2 cellular contexts compared by ENCODE assay signal in genomic region chr22:36470162-36470993, GRCh38.
TF ChIP-seq lines count a peak whose summit lies in the region.

No MANE protein-coding gene starts in this region.

TF ChIP-seq in GM12891, 5 proteins besides CTCF, POLR2A, EP300 and RAD21 (continued from another document):
- TF ChIP-seq TAF1 (IDR thresholded peaks at IDR 0.05; ENCODE audit: low read depth, low read length) (no peak), POU2F2 (IDR thresholded peaks at IDR 0.05; ENCODE audit: low read depth, low read length) (peak; percentile 43; the same call in 1 of the 2 replicates), PAX5 (IDR thresholded peaks at IDR 0.05; ENCODE audit: insufficient read depth, low read length, severe bottlenecking) (no peak), POLR2AphosphoS5 (IDR thresholded peaks at IDR 0.05; ENCODE audit: low read depth, low read length) (0 out of 2 replicates have a peak, but pooled peaks have one; percentile 35)
TF ChIP-seq in GM12891: peak in this region for 2.

TF ChIP-seq in K562, 482 proteins besides CTCF, POLR2A, EP300 and RAD21 (continued from another document and continues in another):
- peak; percentile 79; the same call in 1 of the 2 replicates for TF ChIP-seq ARID2 (IDR thresholded peaks at IDR 0.05)
- TF ChIP-seq ZNF589 (CRISPR knock-in tag; IDR thresholded peaks at IDR 0.05; ENCODE audit: low read depth) = no peak
- no peak for TF ChIP-seq TFE3 (CRISPR knock-in tag; IDR thresholded peaks at IDR 0.05)
- no peak for TF ChIP-seq TFAM (CRISPR knock-in tag; conservative IDR thresholded peaks at IDR 0.05)
- TF ChIP-seq E2F6 (IDR thresholded peaks at IDR 0.05; ENCODE audit: borderline replicate concordance in 1 of 2, extremely low read depth in 1 of 2, insufficient read depth in 1 of 2, insufficient read length in 1 of 2, low read depth in 1 of 2, low read length in 1 of 2, poor library complexity in 1 of 2, severe bottlenecking in 1 of 2) = no peak
- no peak for TF ChIP-seq FOXJ2 (tag; IDR thresholded peaks at IDR 0.05)
- TF ChIP-seq SUPT5H (IDR thresholded peaks at IDR 0.05) = peak; percentile 5; the same call in 1 of the 2 replicates
- TF ChIP-seq RERE (CRISPR knock-in tag; IDR thresholded peaks at IDR 0.05; ENCODE audit: borderline replicate concordance) = no peak
- no peak for TF ChIP-seq SMARCE1 (IDR thresholded peaks at IDR 0.05)
- TF ChIP-seq GABPB1 (CRISPR knock-in tag; IDR thresholded peaks at IDR 0.05) = no peak
- no peak for TF ChIP-seq EHMT2 (IDR thresholded peaks at IDR 0.05)
- no peak for TF ChIP-seq PHB2 (IDR thresholded peaks at IDR 0.05; ENCODE audit: low read depth)
- no peak for TF ChIP-seq GATA2 (CRISPR knock-in tag; IDR thresholded peaks at IDR 0.05)
- no peak for TF ChIP-seq TARDBP (IDR thresholded peaks at IDR 0.05)
- TF ChIP-seq ETS1 (conservative IDR thresholded peaks at IDR 0.05; ENCODE audit: control insufficient read depth, low read depth, low read length) = no peak
- peak; percentile 43; the same call in 1 of the 2 replicates for TF ChIP-seq RBFOX2 (IDR thresholded peaks at IDR 0.05; ENCODE audit: low read depth, low read length)
- no peak for TF ChIP-seq SIRT6 (IDR thresholded peaks at IDR 0.05; ENCODE audit: low read depth, low read length)
- TF ChIP-seq NCOA2 (IDR thresholded peaks at IDR 0.05; ENCODE audit: partially characterized antibody in 2 of 2) = no peak
- TF ChIP-seq ETV6 (IDR thresholded peaks at IDR 0.05; ENCODE audit: borderline replicate concordance in 1 of 2, low read depth in 2 of 2, low read length in 1 of 2) = no peak
- no peak for TF ChIP-seq ETV6 (CRISPR knock-in tag; IDR thresholded peaks at IDR 0.05; ENCODE audit: borderline replicate concordance)
- TF ChIP-seq ZKSCAN1 (IDR thresholded peaks at IDR 0.05; ENCODE audit: low read depth, low read length) = 0 out of 2 replicates have a peak, but pooled peaks have one; percentile 17
- 0 out of 2 replicates have a peak, but pooled peaks have one; percentile 55 for TF ChIP-seq XRCC5 (IDR thresholded peaks at IDR 0.05; ENCODE audit: low read depth, low read length)
- no peak for TF ChIP-seq PML (IDR thresholded peaks at IDR 0.05; ENCODE audit: low read length)
- TF ChIP-seq TSHZ1 (CRISPR knock-in tag; IDR thresholded peaks at IDR 0.05) = no peak
- no peak for TF ChIP-seq ZNF79 (CRISPR knock-in tag; IDR thresholded peaks at IDR 0.05; ENCODE audit: low read depth)
- no peak for TF ChIP-seq DDX20 (tag; IDR thresholded peaks at IDR 0.05; ENCODE audit: low read depth)
- no peak for TF ChIP-seq ZNF408 (CRISPR knock-in tag; IDR thresholded peaks at IDR 0.05; ENCODE audit: low read depth)
- TF ChIP-seq TFAP4 (CRISPR knock-in tag; IDR thresholded peaks at IDR 0.05; ENCODE audit: borderline replicate concordance) = peak; percentile 71; the same call in 1 of the 2 replicates
- peak; percentile 74 for TF ChIP-seq DEAF1 (CRISPR knock-in tag; IDR thresholded peaks at IDR 0.05)
- no peak for TF ChIP-seq CREB3L1 (IDR thresholded peaks at IDR 0.05; ENCODE audit: borderline replicate concordance, low read depth)
- TF ChIP-seq CBFA2T2 (conservative IDR thresholded peaks at IDR 0.05) = no peak
- TF ChIP-seq MITF (IDR thresholded peaks at IDR 0.05) = no peak
- TF ChIP-seq CSDE1 (IDR thresholded peaks at IDR 0.05) = no peak
- peak; percentile 47; the same call in 1 of the 2 replicates for TF ChIP-seq POLR2G (IDR thresholded peaks at IDR 0.05; ENCODE audit: low read depth, low read length)
- no peak for TF ChIP-seq STAT5A (IDR thresholded peaks at IDR 0.05; ENCODE audit: borderline replicate concordance, low read length)
- TF ChIP-seq SMC3 (conservative IDR thresholded peaks at IDR 0.05; ENCODE audit: insufficient read depth, low read depth, low read length) = peak; percentile 76
- no peak for TF ChIP-seq EGR1 (conservative IDR thresholded peaks at IDR 0.05)
- peak; percentile 29; the same call in 1 of the 2 replicates for TF ChIP-seq ETV1 (tag; conservative IDR thresholded peaks at IDR 0.05; ENCODE audit: low read depth)
- TF ChIP-seq SRSF7 (optimal IDR thresholded peaks at IDR 0.05; ENCODE audit: low read depth, low read length) = no peak
- 0 out of 2 replicates have a peak, but pooled peaks have one; percentile 29 for TF ChIP-seq ATF7 (IDR thresholded peaks at IDR 0.05)
